ENCODE assay signal across 19 cellular contexts in the genomic region with DNA sequence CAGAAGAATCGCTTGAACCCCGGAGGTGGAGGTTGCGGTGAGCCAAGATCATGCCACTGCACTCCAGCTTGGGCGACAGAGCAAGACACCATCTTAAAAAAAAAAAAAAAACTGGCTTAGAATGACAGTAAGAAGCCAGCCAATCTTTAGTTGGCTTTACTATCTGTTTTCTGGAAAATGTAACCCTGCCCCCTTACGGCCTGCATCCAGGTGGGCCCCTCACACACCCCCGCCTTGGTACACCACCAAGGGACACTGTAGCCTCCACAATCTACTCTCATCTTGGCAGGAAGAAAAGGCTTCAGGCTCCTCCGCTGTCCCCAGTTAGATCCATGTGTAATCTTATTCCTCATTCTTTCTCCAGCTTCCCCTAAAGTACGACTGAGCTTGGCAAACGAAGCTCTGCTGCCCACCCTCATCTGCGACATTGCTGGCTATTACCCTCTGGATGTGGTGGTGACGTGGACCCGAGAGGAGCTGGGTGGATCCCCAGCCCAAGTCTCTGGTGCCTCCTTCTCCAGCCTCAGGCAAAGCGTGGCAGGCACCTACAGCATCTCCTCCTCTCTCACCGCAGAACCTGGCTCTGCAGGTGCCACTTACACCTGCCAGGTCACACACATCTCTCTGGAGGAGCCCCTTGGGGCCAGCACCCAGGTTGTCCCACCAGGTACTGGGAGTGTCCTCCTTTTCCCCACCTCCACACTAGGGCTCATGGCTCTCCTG. TPM values are rescaled to one million over a fixed set of nuclear protein-coding genes. Genes with fewer than 3 reads are reported as not detected.
A peak's percentile ranks its signal among the peaks of the same experiment; 100 is the strongest.
DNase-seq lines count a peak whose midpoint lies in the region; ATAC-seq, FAIRE-seq and TF ChIP-seq lines count a peak whose summit lies in the region.
"Had no signal": no experiment of that assay in that cellular context is flagged by ENCODE, and none has a peak within 500 bp of the region (broad histone marks: within the 10 kb centered on the region; RNA-seq: fewer than 3 reads in every experiment).

No MANE protein-coding gene starts in this region.

- H3K27ac ChIP-seq in upper lobe of left lung, result no peak overlapping the region
- H3K27ac ChIP-seq in sigmoid colon, result no peak overlapping the region
- H3K27ac ChIP-seq: heart left ventricle, neural progenitor cell had no signal

- intact Hi-C loops in dendritic cell treated with granulocyte-macrophage colony-stimulating factor and Interleukin-4, amounts not matched to agents 40 ng/mL and 50 ng/mL, for 4 days (cut with micrococcal nuclease), result no loop called here
- intact Hi-C loops in sigmoid colon (cut with DNase I), result no loop called here

- peak overlapping the region; percentile 83 for H3K27ac Mint-ChIP-seq in activated naive CD4-positive, alpha-beta T cell treated with anti-CD3 and anti-CD28 coated beads, Interleukin-2, amount 10 ng/mL, durations not matched to agents 7 days and 5 days
- peak overlapping the region; percentile 61 for H3K27ac Mint-ChIP-seq in dendritic cell treated with granulocyte-macrophage colony-stimulating factor and Interleukin-4, amounts not matched to agents 40 ng/mL and 50 ng/mL, for 4 days
- H3K27ac Mint-ChIP-seq: HFFc6, neural progenitor cell had no signal

- FAIRE-seq in GM19239 (lab: Jason Lieb, UNC), result no peak

- H3K36me3 ChIP-seq in upper lobe of left lung (peaks cover 20 to 94% (median 60%) of the 10 kb centered on the region in 4 donors), sigmoid colon (peaks cover 36 to 82% (median 62%) of the 10 kb centered on the region in 4 donors)
- H3K36me3 ChIP-seq: neural progenitor cell had no signal

- WGBS in upper lobe of left lung, 2 donors, result 91 to 94% methylated on average over 14 of the region's 14 CpGs
- 93 to 96% methylated on average over 14 of the region's 14 CpGs for WGBS in sigmoid colon, 2 donors

- DNase-seq in activated naive CD4-positive, alpha-beta T cell treated with anti-CD3 and anti-CD28 coated beads, Interleukin-2, amount 10 ng/mL, durations not matched to agents 7 days and 5 days, result no peak
- no peak for DNase-seq in activated naive CD4-positive, alpha-beta T cell (lab: John Stamatoyannopoulos, UW)
- DNase-seq in NCI-H2107 treated with DMSO at 0.1 percent for 48 hours (lab: John Stamatoyannopoulos, UW; ENCODE audit: unreplicated experiment) (peak; percentile 97), GM19239 (ENCODE audit: insufficient read length, low spot score) (no peak), upper lobe of left lung (no peak), NCI-H187 (lab: John Stamatoyannopoulos, UW) (no peak), sigmoid colon (no peak)
- DNase-seq: activated CD4-positive, alpha-beta T cell treated with anti-CD3 and anti-CD28 coated beads, Interleukin-2, amount 50 U/mL, for 48 hours; DMS153; effector CD8-positive, alpha-beta T cell; heart left ventricle; HFFc6; NCI-H1694 treated with DMSO at 0.1 percent for 48 hours; OCI-M1 had no signal

- H3K9me3 ChIP-seq in upper lobe of left lung (no peaks in the 10 kb centered on the region), sigmoid colon (no peaks in the 10 kb centered on the region)
- H3K9me3 ChIP-seq: heart left ventricle had no signal

- H3K4me3 Mint-ChIP-seq in activated naive CD4-positive, alpha-beta T cell treated with anti-CD3 and anti-CD28 coated beads, Interleukin-2, amount 10 ng/mL, durations not matched to agents 7 days and 5 days, result no peak overlapping the region
- no peak overlapping the region for H3K4me3 Mint-ChIP-seq in dendritic cell treated with granulocyte-macrophage colony-stimulating factor and Interleukin-4, amounts not matched to agents 40 ng/mL and 50 ng/mL, for 4 days
- H3K4me3 Mint-ChIP-seq: HFFc6, neural progenitor cell had no signal

- no peak for ATAC-seq in upper lobe of left lung (ENCODE audit: low FRiP score in 2 of 2)
- ATAC-seq: heart left ventricle had no signal

- TF ChIP-seq EP300 in upper lobe of left lung (IDR thresholded peaks at IDR 0.05) (no peak), sigmoid colon (IDR thresholded peaks at IDR 0.05) (no peak)

- peaks cover 84% of the 10 kb centered on the region for H3K36me3 Mint-ChIP-seq in activated naive CD4-positive, alpha-beta T cell treated with anti-CD3 and anti-CD28 coated beads, Interleukin-2, amount 10 ng/mL, durations not matched to agents 7 days and 5 days
- H3K36me3 Mint-ChIP-seq in dendritic cell treated with granulocyte-macrophage colony-stimulating factor and Interleukin-4, amounts not matched to agents 40 ng/mL and 50 ng/mL, for 4 days (ENCODE audit: low read depth), result peaks cover 93% of the 10 kb centered on the region

- TF ChIP-seq POLR2A in upper lobe of left lung (IDR thresholded peaks at IDR 0.05), result no peak
- no peak for TF ChIP-seq POLR2A in sigmoid colon (IDR thresholded peaks at IDR 0.05)

- H3K4me1 ChIP-seq in upper lobe of left lung, result peaks cover 18 to 36% (median 27%) of the 10 kb centered on the region in 4 donors
- peaks cover 0 to 8% (median 3%) of the 10 kb centered on the region in 4 donors for H3K4me1 ChIP-seq in sigmoid colon
- H3K4me1 ChIP-seq: neural progenitor cell had no signal

- TF ChIP-seq CTCF in upper lobe of left lung (IDR thresholded peaks at IDR 0.05), result no peak
- no peak for TF ChIP-seq CTCF in sigmoid colon (IDR thresholded peaks at IDR 0.05)

- H3K4me3 ChIP-seq in upper lobe of left lung (no peak overlapping the region), sigmoid colon (no peak overlapping the region)
- H3K4me3 ChIP-seq: heart left ventricle, neural progenitor cell had no signal

- CTCF ChIA-PET in activated naive CD4-positive, alpha-beta T cell treated with anti-CD3 and anti-CD28 coated beads, Interleukin-2, amount 10 ng/mL, durations not matched to agents 7 days and 5 days (lab: Charles Lee), result interaction anchor here (3.6 to 3.9 kb wide), 2 partner anchors 24 to 34 kb away, joined by 19 read pairs; no protein-coding TSS in a partner anchor

- H3K9me3 Mint-ChIP-seq in activated naive CD4-positive, alpha-beta T cell treated with anti-CD3 and anti-CD28 coated beads, Interleukin-2, amount 10 ng/mL, durations not matched to agents 7 days and 5 days, result no peaks in the 10 kb centered on the region
- H3K9me3 Mint-ChIP-seq in dendritic cell treated with granulocyte-macrophage colony-stimulating factor and Interleukin-4, amounts not matched to agents 40 ng/mL and 50 ng/mL, for 4 days, result no peaks in the 10 kb centered on the region
- H3K9me3 Mint-ChIP-seq: HFFc6, neural progenitor cell had no signal

- H3K27me3 Mint-ChIP-seq in activated naive CD4-positive, alpha-beta T cell treated with anti-CD3 and anti-CD28 coated beads, Interleukin-2, amount 10 ng/mL, durations not matched to agents 7 days and 5 days, result no peaks in the 10 kb centered on the region
- H3K27me3 Mint-ChIP-seq in dendritic cell treated with granulocyte-macrophage colony-stimulating factor and Interleukin-4, amounts not matched to agents 40 ng/mL and 50 ng/mL, for 4 days, result no peaks in the 10 kb centered on the region

- H3K27me3 ChIP-seq in upper lobe of left lung (no peaks in the 10 kb centered on the region), sigmoid colon (no peaks in the 10 kb centered on the region)
- H3K27me3 ChIP-seq: heart left ventricle, neural progenitor cell had no signal

- peaks cover 83% of the 10 kb centered on the region for H3K4me1 Mint-ChIP-seq in activated naive CD4-positive, alpha-beta T cell treated with anti-CD3 and anti-CD28 coated beads, Interleukin-2, amount 10 ng/mL, durations not matched to agents 7 days and 5 days
- peaks cover 56% of the 10 kb centered on the region for H3K4me1 Mint-ChIP-seq in dendritic cell treated with granulocyte-macrophage colony-stimulating factor and Interleukin-4, amounts not matched to agents 40 ng/mL and 50 ng/mL, for 4 days (ENCODE audit: low read depth)

RNA-seq across cellular contexts. Expression of a gene that starts 6.6 kb away (rescaled TPM):
- total RNA-seq in upper lobe of left lung, result 10 to 100 TPM; 32.6 to 71.5 (median 46.9) TPM
- total RNA-seq in sigmoid colon, result 10 to 100 TPM; 20.2 to 27.5 (median 26.9) TPM
- 10 to 100 TPM; 14.4 to 36.0 (median 17.1) TPM for polyA plus RNA-seq in sigmoid colon

RNA-seq across cellular contexts. Expression of a gene that starts 12.0 kb away (rescaled TPM):
- total RNA-seq in upper lobe of left lung (10 to 100 TPM in 2 of 6 donors, 1 to 10 TPM in 4; 4.6 to 25.1 (median 7.1) TPM), sigmoid colon (10 to 100 TPM; 11.5 to 44.0 (median 17.2) TPM)
- polyA plus RNA-seq in sigmoid colon, result 10 to 100 TPM in 1 of 3 donors, 1 to 10 TPM in 2; 2.3 to 12.8 (median 3.0) TPM

RNA-seq across cellular contexts. Expression of a gene that starts 13.7 kb away (rescaled TPM):
- 1 to 10 TPM in 5 of 6 donors, not detected in 1; 1.0 to 8.8 (median 3.3) TPM for total RNA-seq in upper lobe of left lung
- total RNA-seq in sigmoid colon, result under 1 TPM in 1 of 4 donors, not detected in 3; 0.81 TPM
- 10 to 100 TPM in 1 of 3 donors, 1 to 10 TPM in 1, under 1 TPM in 1; 0.60 to 29.0 (median 2.3) TPM for polyA plus RNA-seq in sigmoid colon
- total RNA-seq: bronchial epithelial cell, M059J, renal cortical epithelial cell had no signal

RNA-seq across cellular contexts. Expression of a gene that starts 34.6 kb away (rescaled TPM):
- total RNA-seq in upper lobe of left lung (100 to 1,000 TPM in 2 of 6 donors, 10 to 100 TPM in 4; 40.1 to 125 (median 67.2) TPM), sigmoid colon (100 to 1,000 TPM in 2 of 4 donors, 10 to 100 TPM in 2; 52.9 to 113 (median 92.1) TPM)
- 100 to 1,000 TPM; 119 to 142 (median 135) TPM for polyA plus RNA-seq in sigmoid colon

RNA-seq across cellular contexts. Expression of a gene that starts 35.5 kb away (rescaled TPM):
- total RNA-seq in upper lobe of left lung, result 10 to 100 TPM; 15.4 to 43.0 (median 25.5) TPM
- total RNA-seq in sigmoid colon, result 10 to 100 TPM; 11.8 to 89.5 (median 12.6) TPM
- polyA plus RNA-seq in sigmoid colon, result 10 to 100 TPM in 2 of 3 donors, 1 to 10 TPM in 1; 9.0 to 35.8 (median 13.6) TPM
